Comparison of ENCODE assay signal across 12 cellular contexts in the genomic region with DNA sequence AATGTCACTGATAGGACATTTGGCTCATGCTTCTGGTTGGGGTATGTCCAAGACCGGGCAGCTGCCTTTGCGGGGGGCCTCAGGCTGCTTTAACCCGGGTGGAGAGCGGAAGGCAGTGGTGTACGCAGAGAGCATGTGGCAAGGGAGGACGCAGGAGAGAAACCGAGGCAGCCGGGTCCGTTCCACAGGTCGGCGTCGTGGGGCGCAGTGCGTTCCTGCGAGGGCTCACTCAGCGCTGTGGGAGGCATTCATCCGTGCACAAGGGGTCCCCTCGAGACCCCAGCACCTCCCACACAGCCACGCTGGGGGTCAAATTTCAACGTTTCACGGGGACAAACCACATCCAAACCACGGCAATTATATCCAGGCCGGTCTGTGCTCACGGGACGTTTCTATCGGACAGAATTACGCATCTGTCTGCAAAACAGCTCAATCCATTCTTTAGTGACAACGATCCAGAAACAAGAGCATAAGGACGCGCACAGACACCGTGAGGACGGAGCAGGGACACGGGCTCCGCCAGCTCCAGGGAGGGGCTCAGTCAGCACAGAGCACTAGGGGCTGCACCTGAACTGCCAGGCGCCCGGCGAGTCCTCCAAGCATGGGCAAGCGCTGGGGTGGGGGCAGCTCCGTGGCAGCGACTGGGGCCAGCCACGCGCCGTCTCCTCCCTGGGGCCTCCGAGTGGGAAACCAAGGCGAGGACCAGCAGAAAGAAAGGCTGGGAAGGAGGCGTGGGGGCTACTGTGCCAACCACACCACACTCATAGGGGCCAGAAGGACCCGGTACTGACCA.
"Had no signal": no experiment of that assay in that cellular context is flagged by ENCODE, and none has a peak within 500 bp of the region (broad histone marks: within the 10 kb centered on the region; RNA-seq: fewer than 3 reads in every experiment).

No MANE protein-coding gene starts in this region.

- H3K36me3 Mint-ChIP-seq: activated naive CD4-positive, alpha-beta T cell treated with anti-CD3 and anti-CD28 coated beads, Interleukin-2, amount 50 U/mL, for 72 hours had no signal

- H3K36me3 ChIP-seq: cardiac muscle cell, left ventricle myocardium inferior, ovary, SJCRH30, spleen, suprapubic skin had no signal

- H3K9me3 ChIP-seq: left ventricle myocardium inferior, ovary, SJCRH30, spleen, suprapubic skin had no signal

- DNase-seq: activated T-cell treated with anti-CD3 and anti-CD28 coated beads, Interleukin-2, amount 50 U/mL, for 24 hours; effector CD4-positive, alpha-beta T cell; foreskin melanocyte; left ventricle myocardium inferior; SJCRH30; spleen had no signal

- H3K27ac ChIP-seq: cardiac muscle cell, left ventricle myocardium inferior, ovary, SJCRH30, spleen, suprapubic skin had no signal

- H3K9me3 Mint-ChIP-seq: activated naive CD4-positive, alpha-beta T cell treated with anti-CD3 and anti-CD28 coated beads, Interleukin-2, amount 50 U/mL, for 72 hours; activated T-cell treated with anti-CD3 and anti-CD28 coated beads, Interleukin-2, amount 50 U/mL, for 24 hours; stimulated activated naive CD8-positive, alpha-beta T cell treated with anti-CD3 and anti-CD28 coated beads, Interleukin-15, Interleukin-2, amounts not matched to agents 100 ng/mL and 50 ng/mL, for 24 hours had no signal

- H3K4me1 Mint-ChIP-seq: WTC11 had no signal

- H3K4me3 ChIP-seq: cardiac muscle cell, left ventricle myocardium inferior, ovary, SJCRH30, spleen, suprapubic skin had no signal

- H3K27me3 Mint-ChIP-seq: activated T-cell treated with anti-CD3 and anti-CD28 coated beads, Interleukin-2, amount 50 U/mL, for 24 hours; stimulated activated naive CD8-positive, alpha-beta T cell treated with anti-CD3 and anti-CD28 coated beads, Interleukin-15, Interleukin-2, amounts not matched to agents 100 ng/mL and 50 ng/mL, for 24 hours had no signal

- H3K4me1 ChIP-seq: left ventricle myocardium inferior, suprapubic skin had no signal

- H3K4me3 Mint-ChIP-seq: activated T-cell treated with anti-CD3 and anti-CD28 coated beads, Interleukin-2, amount 50 U/mL, for 24 hours; stimulated activated naive CD8-positive, alpha-beta T cell treated with anti-CD3 and anti-CD28 coated beads, Interleukin-15, Interleukin-2, amounts not matched to agents 100 ng/mL and 50 ng/mL, for 24 hours; WTC11 had no signal

- H3K27ac Mint-ChIP-seq: activated naive CD4-positive, alpha-beta T cell treated with anti-CD3 and anti-CD28 coated beads, Interleukin-2, amount 50 U/mL, for 72 hours; activated T-cell treated with anti-CD3 and anti-CD28 coated beads, Interleukin-2, amount 50 U/mL, for 24 hours; stimulated activated naive CD8-positive, alpha-beta T cell treated with anti-CD3 and anti-CD28 coated beads, Interleukin-15, Interleukin-2, amounts not matched to agents 100 ng/mL and 50 ng/mL, for 24 hours; WTC11 had no signal

- H3K27me3 ChIP-seq: cardiac muscle cell, ovary, spleen, suprapubic skin had no signal
